Comparison of ENCODE assay signal across 10 cellular contexts in the genomic region with DNA sequence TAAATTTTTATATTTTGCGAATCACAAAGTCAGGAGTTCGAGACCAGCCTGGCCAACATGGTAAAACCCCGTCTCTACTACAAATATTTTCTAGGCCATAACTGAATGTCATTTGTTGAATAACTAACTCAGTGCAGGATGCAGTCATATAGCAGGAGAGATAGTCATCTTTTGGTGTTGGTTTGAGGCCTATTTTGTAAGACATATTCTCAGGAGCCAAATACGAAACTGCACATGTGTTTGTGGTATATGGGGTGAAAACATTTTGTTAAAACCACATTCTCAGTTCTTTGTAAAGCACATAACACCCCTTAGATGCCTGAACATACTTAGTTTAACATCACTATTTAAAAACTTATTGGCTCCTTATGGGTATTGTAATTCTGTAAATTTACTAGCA. TPM values are rescaled to one million over a fixed set of nuclear protein-coding genes. Genes with fewer than 3 reads are reported as not detected.
DNase-seq lines count a peak whose midpoint lies in the region; ATAC-seq and TF ChIP-seq lines count a peak whose summit lies in the region.
"Had no signal": no experiment of that assay in that cellular context is flagged by ENCODE, and none has a peak within 500 bp of the region (broad histone marks: within the 10 kb centered on the region; RNA-seq: fewer than 3 reads in every experiment).

No MANE protein-coding gene starts in this region.

- H3K27me3 Mint-ChIP-seq in activated CD4-positive, alpha-beta memory T cell treated with anti-CD3 and anti-CD28 coated beads for 36 hours = peaks cover 33% of the 10 kb centered on the region

- ATAC-seq in GM19397 (IDR thresholded peaks at IDR 0.05; ENCODE audit: unreplicated experiment) (peak; percentile 56), HG03025 (IDR thresholded peaks at IDR 0.05; ENCODE audit: low FRiP score, unreplicated experiment) (peak; percentile 69)
- ATAC-seq: pancreas had no signal

- POLR2A ChIA-PET in activated CD4-positive, alpha-beta memory T cell treated with anti-CD3 and anti-CD28 coated beads for 36 hours (lab: Charles Lee) = no interaction called here

- H3K27ac Mint-ChIP-seq in activated CD4-positive, alpha-beta memory T cell treated with anti-CD3 and anti-CD28 coated beads for 36 hours = no peak overlapping the region

- CTCF ChIA-PET in activated CD4-positive, alpha-beta memory T cell treated with anti-CD3 and anti-CD28 coated beads for 36 hours (lab: Charles Lee) = interaction anchor here (0.7 to 1.0 kb wide), 2 partner anchors 46 to 238 kb away, joined by 3 read pairs; no protein-coding TSS in a partner anchor

- H3K4me1 Mint-ChIP-seq in activated CD4-positive, alpha-beta memory T cell treated with anti-CD3 and anti-CD28 coated beads for 36 hours (ENCODE audit: low read depth) = peaks cover 9% of the 10 kb centered on the region

- DNase-seq in GM13976 (ENCODE audit: low spot score) = peak; percentile 42
- peak; percentile 14 for DNase-seq in activated CD4-positive, alpha-beta memory T cell treated with anti-CD3 and anti-CD28 coated beads for 36 hours
- no peak for DNase-seq in midbrain (lab: John Stamatoyannopoulos, UW)
- no peak for DNase-seq in HUDEP-2 (lab: John Stamatoyannopoulos, UW; ENCODE audit: unreplicated experiment in 76 of 76)
- no peak for DNase-seq in activated gamma-delta T cell (lab: John Stamatoyannopoulos, UW)
- no peak for DNase-seq in cerebellum (ENCODE audit: low spot score)
- DNase-seq: activated CD8-positive, alpha-beta memory T cell treated with anti-CD3 and anti-CD28 coated beads for 24 hours; pancreas had no signal

- no peaks in the 10 kb centered on the region for H3K36me3 Mint-ChIP-seq in activated CD4-positive, alpha-beta memory T cell treated with anti-CD3 and anti-CD28 coated beads for 36 hours

- H3K4me3 Mint-ChIP-seq in activated CD4-positive, alpha-beta memory T cell treated with anti-CD3 and anti-CD28 coated beads for 36 hours = no peak overlapping the region

- no peak for TF ChIP-seq CTCF in GM13976 (IDR thresholded peaks at IDR 0.05; ENCODE audit: borderline replicate concordance, control extremely low read depth, extremely low read depth, insufficient read depth, missing control alignments)

- in situ Hi-C loops in GM13976 (cut with MboI; ENCODE audit: low sequenced_read_pairs, unreplicated experiment) = no loop called here

- intact Hi-C loops in activated CD4-positive, alpha-beta memory T cell treated with anti-CD3 and anti-CD28 coated beads for 36 hours (cut with micrococcal nuclease) = loop anchor here (5.0 kb wide), 1 partner anchor 42 kb away; no protein-coding TSS in a partner anchor

- no peaks in the 10 kb centered on the region for H3K9me3 Mint-ChIP-seq in activated CD4-positive, alpha-beta memory T cell treated with anti-CD3 and anti-CD28 coated beads for 36 hours

RNA-seq across cellular contexts. Expression of gene ENPP5, which starts 4.7 kb away (rescaled TPM):
- under 1 TPM; 0.10 to 0.12 TPM for total RNA-seq in activated CD4-positive, alpha-beta memory T cell treated with anti-CD3 and anti-CD28 coated beads for 36 hours
- 19.8 TPM for total RNA-seq in cerebellum

RNA-seq across cellular contexts. Expression of gene ENPP4, which starts 45.7 kb away (rescaled TPM):
- 1 to 10 TPM; 8.5 to 8.8 TPM for total RNA-seq in activated CD4-positive, alpha-beta memory T cell treated with anti-CD3 and anti-CD28 coated beads for 36 hours
- total RNA-seq in cerebellum = 30.3 TPM

Comparison
In these comparisons a context has a peak if more than half of its experiments do, and no peak if none do; other contexts are left out.
1. DNase-seq: peak in GM13976 (single experiment) and activated CD4-positive, alpha-beta memory T cell treated with anti-CD3 and anti-CD28 coated beads for 36 hours (single experiment); none in midbrain (single experiment), HUDEP-2 (0 of 76), activated gamma-delta T cell (single experiment) and cerebellum (single experiment).
2. RNA of gene ENPP5, which starts 4.7 kb away (total RNA-seq): 19.8 TPM in cerebellum (single experiment); 0.10 to 0.12 TPM in activated CD4-positive, alpha-beta memory T cell treated with anti-CD3 and anti-CD28 coated beads for 36 hours; every median in the first group is over 10 times any median in the second.